In the genomic region with DNA sequence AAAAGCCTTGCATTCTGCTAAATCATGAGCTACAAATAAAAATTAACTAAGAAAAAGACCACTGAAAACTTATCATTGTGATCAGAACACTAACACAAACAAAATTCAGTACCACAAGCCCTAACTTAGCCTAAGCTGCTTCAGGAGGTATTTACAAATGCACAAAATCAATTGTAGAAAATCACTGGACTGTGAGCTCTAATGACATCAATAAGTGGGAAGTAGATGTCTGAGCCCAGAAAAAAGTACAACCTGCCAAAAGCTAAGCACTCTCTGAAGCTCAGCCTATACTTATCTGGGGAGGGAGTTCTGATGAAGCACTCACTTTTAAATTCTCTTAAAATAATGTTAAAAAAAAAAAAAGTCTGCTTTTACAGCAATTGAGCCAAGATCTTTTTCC, we compare ENCODE assay signal across 17 cellular contexts.
"Had no signal": no experiment of that assay in that cellular context is flagged by ENCODE, and none has a peak within 500 bp of the region (broad histone marks: within the 10 kb centered on the region; RNA-seq: fewer than 3 reads in every experiment).

No MANE protein-coding gene starts in this region.

- H3K36me3 ChIP-seq: esophagus squamous epithelium, left ventricle myocardium inferior, ovary, prostate gland, sigmoid colon, uterus had no signal

- H3K27ac ChIP-seq: epithelial cell of prostate, esophagus squamous epithelium, left ventricle myocardium inferior, ovary, prostate gland, sigmoid colon, uterus had no signal

- H3K27me3 ChIP-seq: esophagus squamous epithelium, ovary, sigmoid colon, uterus had no signal

- H3K4me3 ChIP-seq: esophagus squamous epithelium, left ventricle myocardium inferior, lung, ovary, prostate gland, sigmoid colon, uterus had no signal

- H3K9me3 ChIP-seq: esophagus squamous epithelium, left ventricle myocardium inferior, ovary, prostate gland, sigmoid colon, uterus had no signal

- DNase-seq: activated CD4-positive, alpha-beta memory T cell treated with anti-CD3 and anti-CD28 coated beads, Interleukin-2, amount 10 ng/mL, durations not matched to agents 7 days and 5 days; activated CD4-positive, alpha-beta T cell treated with anti-CD3 and anti-CD28 coated beads for 1 hour; activated CD4-positive, alpha-beta T cell treated with anti-CD3 and anti-CD28 coated beads, Interleukin-2, amount 10 ng/mL, durations not matched to agents 7 days and 5 days; activated T-cell treated with anti-CD3 and anti-CD28 coated beads, Interleukin-2, amount 50 U/mL, for 4 hours; dermis blood vessel endothelial cell; effector CD4-positive, alpha-beta T cell; esophagus squamous epithelium; foreskin melanocyte; left ventricle myocardium inferior; ovary; sigmoid colon; small intestine; stimulated activated CD4-positive, alpha-beta T cell treated with anti-CD3 and anti-CD28 coated beads, Interleukin-4, amount 100 ng/mL, for 24 hours; uterus had no signal

- H3K4me1 ChIP-seq: esophagus squamous epithelium, left ventricle myocardium inferior, prostate gland, sigmoid colon, uterus had no signal
